Comparison of ENCODE assay signal across 8 cellular contexts in the genomic region with DNA sequence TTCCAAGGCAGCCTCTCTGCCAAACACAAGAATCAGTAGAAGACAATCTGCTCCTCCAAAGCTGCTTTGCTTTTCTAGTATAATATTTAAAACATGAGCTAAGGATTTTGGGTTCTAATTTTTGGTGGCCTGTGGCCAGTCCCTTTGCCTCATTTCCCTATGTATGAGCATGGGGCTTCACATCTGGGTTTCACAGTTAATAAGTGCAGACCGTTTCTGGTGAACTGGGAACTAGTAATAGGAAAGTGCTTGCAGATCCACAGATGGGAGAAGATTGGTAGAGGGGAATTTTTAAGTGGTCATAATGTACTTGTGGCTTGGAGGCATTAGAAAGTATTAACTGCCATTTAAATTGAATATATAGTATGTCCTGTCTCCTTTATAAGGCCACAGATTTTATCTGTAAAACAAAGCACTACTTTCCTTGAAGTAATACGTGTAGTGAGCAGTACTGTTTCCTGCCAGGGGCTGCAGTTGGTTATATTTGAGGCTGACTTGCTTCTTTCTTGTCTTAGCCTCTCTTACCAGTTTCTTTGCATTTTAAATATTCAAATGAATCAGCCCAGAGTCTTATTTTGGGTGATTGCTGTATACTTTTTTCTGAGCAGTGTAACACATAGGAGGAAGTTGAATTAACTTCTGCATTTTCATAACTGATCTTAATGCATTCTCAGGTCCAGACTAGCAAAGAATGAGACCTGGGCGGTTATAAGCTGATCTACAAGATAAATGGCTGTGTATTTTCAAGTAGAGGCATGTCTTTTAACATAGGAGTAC. TPM values are rescaled to one million over a fixed set of nuclear protein-coding genes. Genes with fewer than 3 reads are reported as not detected.
DNase-seq lines count a peak whose midpoint lies in the region; ATAC-seq, FAIRE-seq and TF ChIP-seq lines count a peak whose summit lies in the region.

No MANE protein-coding gene starts in this region.

- no peak overlapping the region for H2BK12ac ChIP-seq in mesenchymal stem cell (ENCODE audit: low read length in 2 of 2)

- peaks cover 39% of the 10 kb centered on the region for H3K4me1 Mint-ChIP-seq in astrocyte (ENCODE audit: low read depth, unreplicated experiment)

- H3K9ac ChIP-seq in Loucy (ENCODE audit: low read depth, low read length, poor library complexity, severe bottlenecking) (peak overlapping the region; percentile 99), astrocyte (ENCODE audit: low read length) (peak overlapping the region; percentile 94), mesenchymal stem cell (ENCODE audit: low read length) (peak overlapping the region; percentile 98)

- peaks cover 4% of the 10 kb centered on the region for H3K27me3 ChIP-seq in Loucy (ENCODE audit: insufficient read depth, low read length, poor library complexity, severe bottlenecking)
- no peaks in the 10 kb centered on the region for H3K27me3 ChIP-seq in astrocyte (ENCODE audit: insufficient read depth, low read length)
- no peaks in the 10 kb centered on the region for H3K27me3 ChIP-seq in mesenchymal stem cell (ENCODE audit: control insufficient read depth in 1 of 2, insufficient read depth in 1 of 2, low read length in 2 of 2)
- no peaks in the 10 kb centered on the region for H3K27me3 ChIP-seq in vagina

- H3K27ac ChIP-seq in astrocyte (ENCODE audit: low read depth, low read length) (peak overlapping the region; percentile 88), mesenchymal stem cell (ENCODE audit: low read length, poor library complexity, severe bottlenecking) (peak overlapping the region; percentile 14), vagina (peak overlapping the region; percentile 92)

- intact Hi-C loops in vagina (cut with DNase I) = loop anchor here (5.0 kb wide), 1 partner anchor 54 kb away; the partner anchor contains the start of genes AAMP and PNKD

- peak overlapping the region; percentile 95 for H3K27ac Mint-ChIP-seq in astrocyte (ENCODE audit: unreplicated experiment)

- FAIRE-seq in astrocyte (lab: Jason Lieb, UNC) = no peak

- no peak overlapping the region for H2AK5ac ChIP-seq in mesenchymal stem cell (ENCODE audit: low read length, severe bottlenecking)

- H3K9me2 ChIP-seq in Loucy (replicated peaks; ENCODE audit: low read depth, low read length) = no peaks in the 10 kb centered on the region

- H3K4me1 ChIP-seq in Loucy (ENCODE audit: insufficient read depth, low read length, poor library complexity, severe bottlenecking) = peaks cover 44% of the 10 kb centered on the region
- peaks cover 45% of the 10 kb centered on the region for H3K4me1 ChIP-seq in astrocyte (ENCODE audit: insufficient read depth, low read length)
- H3K4me1 ChIP-seq in mesenchymal stem cell (ENCODE audit: control insufficient read depth, insufficient read depth, low read depth, low read length) = peaks cover 8% of the 10 kb centered on the region
- H3K4me1 ChIP-seq in vagina = peaks cover 67% of the 10 kb centered on the region

- ATAC-seq in GM18499 (IDR thresholded peaks at IDR 0.05; ENCODE audit: insufficient read depth, unreplicated experiment) (peak; percentile 36), GM21786 (IDR thresholded peaks at IDR 0.05; ENCODE audit: unreplicated experiment) (peak; percentile 48)

- WGBS in mesenchymal stem cell = 27% methylated on average over 2 of the region's 3 CpGs

- peak overlapping the region; percentile 87 for H3K4me3 ChIP-seq in Loucy (ENCODE audit: low read length, poor library complexity, severe bottlenecking)
- peak overlapping the region; percentile 98 for H3K4me3 ChIP-seq in astrocyte (ENCODE audit: insufficient read depth, low read depth, low read length)
- peak overlapping the region; percentile 87 to 100 for H3K4me3 ChIP-seq in mesenchymal stem cell (ENCODE audit: insufficient read depth in 1 of 2, low read depth in 1 of 2, low read length in 2 of 2)
- H3K4me3 ChIP-seq in vagina = peak overlapping the region; percentile 95 to 97

- H2BK120ac ChIP-seq in mesenchymal stem cell (ENCODE audit: low read depth, low read length) = no peak overlapping the region

- no peak overlapping the region for H3K14ac ChIP-seq in mesenchymal stem cell (ENCODE audit: low read length in 2 of 2)

- H4K91ac ChIP-seq in mesenchymal stem cell (ENCODE audit: low read length) = no peak overlapping the region

- H4K8ac ChIP-seq in mesenchymal stem cell (ENCODE audit: low read length) = no peak overlapping the region

- no peak overlapping the region for H3K4ac ChIP-seq in mesenchymal stem cell (ENCODE audit: low read depth in 1 of 2, low read length in 2 of 2)

- no peaks in the 10 kb centered on the region for H3K9me3 Mint-ChIP-seq in astrocyte (ENCODE audit: unreplicated experiment)

- no peak overlapping the region for H2BK5ac ChIP-seq in mesenchymal stem cell (ENCODE audit: low read depth, low read length, poor library complexity, severe bottlenecking)

- no peak overlapping the region for H3K18ac ChIP-seq in mesenchymal stem cell (ENCODE audit: low read depth in 1 of 2, low read length in 2 of 2)

- no peak for TF ChIP-seq CTCF in Loucy (conservative IDR thresholded peaks at IDR 0.05; ENCODE audit: low read length)
- TF ChIP-seq CTCF in astrocyte (IDR thresholded peaks at IDR 0.05; ENCODE audit: insufficient read depth, low read depth, low read length) = no peak
- no peak for TF ChIP-seq CTCF in vagina (IDR thresholded peaks at IDR 0.05)

- H3K36me3 Mint-ChIP-seq in astrocyte (ENCODE audit: low read depth, unreplicated experiment) = peaks cover 5% of the 10 kb centered on the region

- no peak for TF ChIP-seq POLR2A in vagina (IDR thresholded peaks at IDR 0.05)

- H3K36me3 ChIP-seq in Loucy (ENCODE audit: insufficient read depth, low read length) (peaks cover 2% of the 10 kb centered on the region; the same call in 1 of the 2 replicates), astrocyte (ENCODE audit: insufficient read depth, low read length) (peaks cover 23% of the 10 kb centered on the region), mesenchymal stem cell (ENCODE audit: control insufficient read depth in 1 of 2, insufficient read depth in 2 of 2, low read depth in 1 of 2, low read length in 2 of 2) (peaks cover 2 to 24% of the 10 kb centered on the region in 2 experiments), vagina (no peaks in the 10 kb centered on the region)

- H3F3A ChIP-seq in Loucy (ENCODE audit: low read depth) = peaks cover 4% of the 10 kb centered on the region; the same call in 1 of the 2 replicates

- H3K23ac ChIP-seq in mesenchymal stem cell (ENCODE audit: low read length in 2 of 2) = no peak overlapping the region

- H3K27me3 Mint-ChIP-seq in astrocyte (ENCODE audit: low read depth, unreplicated experiment) = no peaks in the 10 kb centered on the region

- H3K9me3 ChIP-seq in Loucy (ENCODE audit: insufficient read depth, low read depth, low read length) = no peaks in the 10 kb centered on the region
- H3K9me3 ChIP-seq in astrocyte (ENCODE audit: insufficient read depth, low read depth, low read length) = no peaks in the 10 kb centered on the region
- H3K9me3 ChIP-seq in mesenchymal stem cell (ENCODE audit: control insufficient read depth, low read length) = no peaks in the 10 kb centered on the region
- no peaks in the 10 kb centered on the region for H3K9me3 ChIP-seq in vagina

- H3K79me2 ChIP-seq in Loucy (ENCODE audit: insufficient read depth, low read length) (peaks cover 71% of the 10 kb centered on the region), astrocyte (ENCODE audit: insufficient read depth, low read length) (peaks cover 74% of the 10 kb centered on the region)

- H2AFZ ChIP-seq in Loucy (ENCODE audit: low read length) = no peak overlapping the region
- H2AFZ ChIP-seq in astrocyte (ENCODE audit: low read depth, low read length) = no peak overlapping the region
- H2AFZ ChIP-seq in mesenchymal stem cell (ENCODE audit: low read depth, low read length) = no peak overlapping the region

- H3K4me2 ChIP-seq in Loucy (ENCODE audit: low read depth, low read length, poor library complexity, severe bottlenecking) (peak overlapping the region; percentile 93), astrocyte (ENCODE audit: low read length) (peak overlapping the region; percentile 95), mesenchymal stem cell (ENCODE audit: low read length, poor library complexity, severe bottlenecking) (peak overlapping the region; percentile 87)

- no peak for DNase-seq in astrocyte (ENCODE audit: low read depth)
- no peak for DNase-seq in mesenchymal stem cell
- DNase-seq in vagina (ENCODE audit: extremely low spot score in 2 of 2) = no peak
- DNase-seq in ecto neural progenitor cell (ENCODE audit: low spot score) = no peak
- DNase-seq in NCI-H1436 (lab: John Stamatoyannopoulos, UW) = no peak

- no peak overlapping the region for H2BK15ac ChIP-seq in mesenchymal stem cell (ENCODE audit: low read depth, poor library complexity, severe bottlenecking)

- no peaks in the 10 kb centered on the region for H3K79me1 ChIP-seq in mesenchymal stem cell (replicated peaks; ENCODE audit: low read length, poor library complexity, severe bottlenecking)

- H4K20me1 ChIP-seq in Loucy (ENCODE audit: insufficient read depth, low read length, poor library complexity, severe bottlenecking) (peaks cover 63% of the 10 kb centered on the region), astrocyte (ENCODE audit: insufficient read depth, low read length) (peaks cover 61% of the 10 kb centered on the region)

- H3K4me3 Mint-ChIP-seq in astrocyte (ENCODE audit: unreplicated experiment) = peak overlapping the region; percentile 90

RNA-seq across cellular contexts. Expression of gene ARPC2, which starts 1.6 kb away (rescaled TPM):
- total RNA-seq in astrocyte = 521 and 535 TPM in 2 replicates
- 757 TPM for polyA plus RNA-seq in mesenchymal stem cell (2013, experiment 1 of 2)
- polyA plus RNA-seq in mesenchymal stem cell (2013, experiment 2 of 2) = 767 TPM
- total RNA-seq in vagina = 284 TPM

RNA-seq across cellular contexts. Expression of gene GPBAR1, which starts 42.2 kb away (rescaled TPM):
- total RNA-seq in astrocyte (0.55 and 0.70 TPM in 2 replicates), vagina (8.1 TPM)
- polyA plus RNA-seq in mesenchymal stem cell (2013, experiment 1 of 2) = 5.1 TPM
- polyA plus RNA-seq in mesenchymal stem cell (2013, experiment 2 of 2) = 5.5 TPM

RNA-seq across cellular contexts. Expression of gene AAMP, which starts 51.3 kb away (rescaled TPM):
- 78.8 and 87.3 TPM in 2 replicates for total RNA-seq in astrocyte
- 44.9 TPM for polyA plus RNA-seq in mesenchymal stem cell (2013, experiment 1 of 2)
- 43.4 TPM for polyA plus RNA-seq in mesenchymal stem cell (2013, experiment 2 of 2)
- total RNA-seq in vagina = 106 TPM

RNA-seq across cellular contexts. Expression of gene PNKD, which starts 51.7 kb away (rescaled TPM):
- total RNA-seq in astrocyte (40.9 and 43.3 TPM in 2 replicates), vagina (28.7 TPM)
- 87.9 TPM for polyA plus RNA-seq in mesenchymal stem cell (2013, experiment 1 of 2)
- polyA plus RNA-seq in mesenchymal stem cell (2013, experiment 2 of 2) = 88.5 TPM

RNA-seq across cellular contexts. Expression of gene CXCR1, which starts 51.8 kb away (rescaled TPM):
- not detected in 2 replicates for total RNA-seq in astrocyte
- polyA plus RNA-seq in mesenchymal stem cell (2013, experiment 1 of 2) = not detected
- not detected for polyA plus RNA-seq in mesenchymal stem cell (2013, experiment 2 of 2)
- 0.49 TPM for total RNA-seq in vagina

Comparison
In these comparisons a context has a peak if more than half of its experiments do, and no peak if none do; other contexts are left out.
1. H3K27ac ChIP-seq: peak in every context shown above with its lines; median percentile 92 in vagina; 88 in astrocyte; 14 in mesenchymal stem cell.